11 cellular contexts compared by ENCODE assay signal in the genomic region with DNA sequence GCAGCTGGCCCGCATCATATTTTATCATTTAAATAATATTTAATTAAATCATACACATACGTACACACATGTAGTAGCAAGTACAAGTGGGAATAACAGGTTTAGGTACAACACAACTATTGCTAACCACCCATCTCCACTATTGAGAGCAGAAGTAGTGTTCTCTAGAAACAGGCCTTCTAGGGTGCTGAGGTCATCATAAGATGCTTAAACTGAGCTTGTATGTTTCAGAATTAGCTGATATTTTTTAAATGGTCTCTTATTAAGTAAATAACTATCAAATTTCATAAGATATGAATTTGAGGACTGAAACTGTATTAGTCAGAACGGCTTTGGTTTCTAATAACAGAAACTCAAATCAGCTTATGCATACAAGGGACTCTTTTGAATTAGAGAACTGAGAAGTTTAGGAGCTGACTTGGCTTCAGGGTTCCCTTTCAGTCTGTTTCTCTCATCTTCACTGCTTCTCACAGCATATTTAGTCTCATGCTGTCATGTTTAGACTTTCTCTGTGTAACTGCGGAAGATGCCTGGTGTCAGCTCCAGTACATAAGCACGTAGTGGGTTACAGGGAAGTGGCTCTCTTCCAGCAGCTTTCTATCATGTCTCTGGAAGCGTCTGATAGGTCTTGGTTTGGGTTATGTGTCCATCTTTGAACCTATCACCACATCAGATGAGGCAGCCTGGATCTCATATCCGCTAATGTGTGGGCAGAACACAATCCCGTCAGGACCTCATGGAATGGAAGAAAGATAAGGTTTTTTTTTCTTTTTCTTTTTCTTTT. TPM values are rescaled to one million over a fixed set of nuclear protein-coding genes. Genes with fewer than 3 reads are reported as not detected.
DNase-seq lines count a peak whose midpoint lies in the region; ATAC-seq and TF ChIP-seq lines count a peak whose summit lies in the region.
"Had no signal": no experiment of that assay in that cellular context is flagged by ENCODE, and none has a peak within 500 bp of the region (broad histone marks: within the 10 kb centered on the region; RNA-seq: fewer than 3 reads in every experiment).

No MANE protein-coding gene starts in this region.

- peak; percentile 77 for DNase-seq in GM20000 (ENCODE audit: low spot score)
- peak; percentile 29 for DNase-seq in MV-4-11 (lab: John Stamatoyannopoulos, UW)
- DNase-seq in SHP77 (lab: John Stamatoyannopoulos, UW): no peak
- no peak for DNase-seq in DMS 273 treated with DMSO at 0.1 percent for 48 hours (lab: John Stamatoyannopoulos, UW)
- DNase-seq in right atrium auricular region (ENCODE audit: low spot score): no peak
- DNase-seq in NCI-H1417 treated with DMSO at 0.1 percent for 48 hours (lab: John Stamatoyannopoulos, UW): no peak

- TF ChIP-seq POLR2A in GM18505 (IDR thresholded peaks at IDR 0.05; ENCODE audit: borderline replicate concordance, extremely low read depth, insufficient read depth, insufficient read length): no peak

- H3K9me3 ChIP-seq in right atrium auricular region: no peaks in the 10 kb centered on the region
- H3K9me3 ChIP-seq: SJSA1 had no signal

- H3K27ac ChIP-seq in right atrium auricular region: no peak overlapping the region
- H3K27ac ChIP-seq: BLaER1, SJSA1 had no signal

- H3K4me3 ChIP-seq in right atrium auricular region: no peak overlapping the region
- H3K4me3 ChIP-seq: BLaER1, SJSA1 had no signal

- no peaks in the 10 kb centered on the region for H3K27me3 ChIP-seq in right atrium auricular region
- H3K27me3 ChIP-seq: BLaER1, SJSA1 had no signal

- H3K36me3 ChIP-seq in right atrium auricular region: no peaks in the 10 kb centered on the region
- H3K36me3 ChIP-seq: BLaER1, SJSA1 had no signal

- TF ChIP-seq CTCF in GM20000 (IDR thresholded peaks at IDR 0.05; ENCODE audit: extremely low read depth, missing control alignments) (no peak), right atrium auricular region (IDR thresholded peaks at IDR 0.05) (no peak)

- peak; percentile 89 for ATAC-seq in GM18505 (IDR thresholded peaks at IDR 0.05; ENCODE audit: unreplicated experiment)
- peak; percentile 97 for ATAC-seq in HG02973 (IDR thresholded peaks at IDR 0.05; ENCODE audit: unreplicated experiment)
- ATAC-seq: activated naive CD4-positive, alpha-beta T cell treated with anti-CD3 and anti-CD28 coated beads, Interleukin-2, amount 50 U/mL, for 72 hours had no signal

- H3K4me1 ChIP-seq in right atrium auricular region: no peaks in the 10 kb centered on the region
- H3K4me1 ChIP-seq: BLaER1, SJSA1 had no signal

RNA-seq across cellular contexts. Expression of gene OCLN, which starts 25.0 kb away (rescaled TPM):
- total RNA-seq in right atrium auricular region: 1 to 10 TPM; 2.7 to 3.2 TPM

RNA-seq across cellular contexts. Expression of gene MARVELD2, which starts 52.7 kb away (rescaled TPM):
- total RNA-seq in right atrium auricular region: 1 to 10 TPM; 1.6 to 2.3 TPM

Comparison
In these comparisons a context has a peak if more than half of its experiments do, and no peak if none do; other contexts are left out.
1. DNase-seq: peak in GM20000 (single experiment) and MV-4-11 (single experiment); none in SHP77 (0 of 2), DMS 273 treated with DMSO at 0.1 percent for 48 hours (single experiment), right atrium auricular region (single experiment) and NCI-H1417 treated with DMSO at 0.1 percent for 48 hours (single experiment).